In genomic region chr19:37506387-37507166, GRCh38 we compare ENCODE assay signal across 8 cellular contexts. TPM values are rescaled to one million over a fixed set of nuclear protein-coding genes. Genes with fewer than 3 reads are reported as not detected.
DNase-seq lines count a peak whose midpoint lies in the region; ATAC-seq and TF ChIP-seq lines count a peak whose summit lies in the region.

Gene ZNF793 (plus strand): TSS chr19:37506939. CDS start chr19:37523440, 16,501 bp downstream.

- H3K27me3 ChIP-seq in HL-60 (ENCODE audit: insufficient read depth, poor library complexity, severe bottlenecking) (no peaks in the 10 kb centered on the region), SJCRH30 (no peaks in the 10 kb centered on the region), thyroid gland (no peaks in the 10 kb centered on the region)

- peak; percentile 92 for ATAC-seq in left ventricle myocardium superior

- TF ChIP-seq CTCF in HL-60 (IDR thresholded peaks at IDR 0.05; ENCODE audit: insufficient read depth, low read length) (no peak), thyroid gland (IDR thresholded peaks at IDR 0.05) (no peak)

- DNase-seq in GM04503 (ENCODE audit: low read depth) (peak; percentile 53), HL-60 (ENCODE audit: low read depth in 1 of 2, low spot score in 1 of 2) (peak; percentile 51 to 74), SJCRH30 (peak; percentile 63 to 75), left ventricle myocardium superior (peak; percentile 86), pons (ENCODE audit: low spot score) (peak; percentile 87), thyroid gland (peak; percentile 89 to 90), NAMALWA (ENCODE audit: low spot score) (no peak)
- DNase-seq in activated naive CD8-positive, alpha-beta T cell treated with anti-CD3 and anti-CD28 coated beads, Interleukin-2, amount 50 U/mL, for 16 hours (ENCODE audit: low read depth, low spot score), result peak; percentile 41

- H3K4me1 ChIP-seq in SJCRH30 (no peaks in the 10 kb centered on the region), thyroid gland (peaks cover 6 to 7% of the 10 kb centered on the region in 2 donors)

- TF ChIP-seq POLR2A in thyroid gland (IDR thresholded peaks at IDR 0.05), result peak in 1 of 2 donors; percentile 63

- WGBS in thyroid gland, 2 donors, result 1% methylated on average over 25 to 38 of the region's 40 CpGs

- intact Hi-C loops in left ventricle myocardium superior (cut with micrococcal nuclease) (no loop called here), thyroid gland (cut with DNase I) (no loop called here)

- H3K36me3 ChIP-seq in SJCRH30 (no peaks in the 10 kb centered on the region; the same call in 1 of the 2 replicates), thyroid gland (peaks cover 0 to 9% of the 10 kb centered on the region in 2 donors)

- peak within 1 kb of the TSS; percentile 45 for H3K4me3 ChIP-seq in HL-60 (replicated peaks; ENCODE audit: insufficient read depth, low read length)
- H3K4me3 ChIP-seq in SJCRH30, result peak within 1 kb of the TSS; percentile 64
- H3K4me3 ChIP-seq in thyroid gland (replicated peaks in 1 of 3), result peak within 1 kb of the TSS; percentile 49 to 81 (median 49)

- peak within 1 kb of the TSS; percentile 79 for H3K27ac ChIP-seq in HL-60 (replicated peaks)
- H3K27ac ChIP-seq in SJCRH30, result peak within 1 kb of the TSS; percentile 78
- H3K27ac ChIP-seq in thyroid gland, result peak within 1 kb of the TSS; percentile 90 to 97 (median 95)

- H3K9me3 ChIP-seq in SJCRH30 (replicated peaks) (0 out of 2 replicates have a peak, but pooled peaks cover 3% of the 10 kb centered on the region), thyroid gland (no peaks in the 10 kb centered on the region)

RNA-seq across cellular contexts. Expression of gene ZNF793, which starts in this region (rescaled TPM):
- 1.9 and 2.3 TPM in 2 replicates for total RNA-seq in SJCRH30 (2014; rRNA removed; shearing (Covaris generic))
- total RNA-seq in left ventricle myocardium superior (6.4 TPM), thyroid gland (10 to 100 TPM in 2 of 4 donors, 1 to 10 TPM in 2; 8.7 to 11.3 (median 10.2) TPM)
